10 cellular contexts compared by ENCODE assay signal in the genomic region with DNA sequence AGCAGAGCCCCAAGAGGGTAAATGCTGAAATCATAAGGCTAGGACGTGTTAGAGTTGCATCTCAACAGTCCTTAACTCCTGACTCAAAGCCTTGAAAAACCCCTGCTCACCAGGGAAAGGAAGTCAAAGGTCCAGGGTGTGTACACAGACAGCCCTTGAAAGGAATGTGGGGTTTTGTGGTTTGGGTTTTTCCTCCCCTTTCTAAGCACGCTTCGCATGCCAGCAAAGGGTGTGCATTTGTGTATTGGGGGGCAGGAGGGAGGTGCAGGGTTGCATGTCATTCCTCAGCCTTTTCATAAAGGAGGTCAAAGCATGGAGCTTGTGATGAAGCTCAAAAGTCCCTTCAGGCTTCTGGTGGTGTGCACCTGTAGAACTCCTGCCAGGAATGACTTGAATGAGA. TPM values are rescaled to one million over a fixed set of nuclear protein-coding genes. Genes with fewer than 3 reads are reported as not detected.
DNase-seq lines count a peak whose midpoint lies in the region; ATAC-seq, FAIRE-seq and TF ChIP-seq lines count a peak whose summit lies in the region.
"Had no signal": no experiment of that assay in that cellular context is flagged by ENCODE, and none has a peak within 500 bp of the region (broad histone marks: within the 10 kb centered on the region; RNA-seq: fewer than 3 reads in every experiment).

No MANE protein-coding gene starts in this region.

- intact Hi-C loops in GM12878 (cut with micrococcal nuclease; ENCODE audit: unreplicated experiment): loop anchor here (10.0 kb wide), 1 partner anchor 550 kb away; no protein-coding TSS in a partner anchor
- intact Hi-C loops in naive thymus-derived CD4-positive, alpha-beta T cell (cut with micrococcal nuclease): loop anchor here in 1 of 2 donors (5.0 kb wide), 1 partner anchor 1078 kb away; no protein-coding TSS in a partner anchor

- peak overlapping the region in 6 of 10 donors; percentile 36 to 75 (median 59) for H3K4me3 Mint-ChIP-seq in naive thymus-derived CD4-positive, alpha-beta T cell
- no peak overlapping the region for H3K4me3 Mint-ChIP-seq in stimulated activated effector memory CD8-positive, alpha-beta T cell treated with anti-CD3 and anti-CD28 coated beads, Interleukin-12 subunit alpha, Interleukin-12 subunit beta, amount 100 ng/mL, for 72 hours
- H3K4me3 Mint-ChIP-seq: brain had no signal

- TF ChIP-seq EP300 in Ishikawa (IDR thresholded peaks at IDR 0.05; ENCODE audit: borderline replicate concordance): no peak
- no peak for TF ChIP-seq EP300 in GM12878 (IDR thresholded peaks at IDR 0.05; ENCODE audit: borderline replicate concordance in 1 of 2, control insufficient read depth in 1 of 2, low read depth in 2 of 2, low read length in 2 of 2)

- TF ChIP-seq RAD21 in Ishikawa (IDR thresholded peaks at IDR 0.05; ENCODE audit: low read depth) (no peak), GM12878 (IDR thresholded peaks at IDR 0.05; ENCODE audit: insufficient read depth, low read depth, low read length) (no peak)

- H2AFZ ChIP-seq in GM12878 (ENCODE audit: control insufficient read depth, low read depth, low read length): peak overlapping the region; percentile 12; the same call in 1 of the 2 replicates

- peaks cover 5% of the 10 kb centered on the region; the same call in 1 of the 2 replicates for H3K4me1 ChIP-seq in GM12878 (ENCODE audit: control insufficient read depth, insufficient read depth, low read length)
- H3K4me1 ChIP-seq in naive thymus-derived CD4-positive, alpha-beta T cell (ENCODE audit: control insufficient read depth in 2 of 2, insufficient read depth in 2 of 2, low read length in 2 of 2): peaks cover 10 to 18% of the 10 kb centered on the region in 2 donors

- CTCF ChIA-PET in GM12878 (lab: Yijun Ruan, JAX): interaction anchor here (0.8 to 4.4 kb wide), 8 partner anchors 9 to 245 kb away, joined by 3 to 33 read pairs (median 4); no protein-coding TSS in a partner anchor
- CTCF ChIA-PET in naive thymus-derived CD4-positive, alpha-beta T cell (lab: Charles Lee): interaction anchor here (0.9 to 1.1 kb wide), 2 partner anchors 8 to 12 kb away, joined by 3 to 5 read pairs; no protein-coding TSS in a partner anchor

- in situ Hi-C loops in GM12878 (cut with MboI): no loop called here

- 0% methylated on average over 3 of the region's 3 CpGs for WGBS in GM12878 (ENCODE audit: insufficient coverage, insufficient replicate concordance, low lambda C conversion rate, missing lambda C conversion rate)

- no peak overlapping the region for H3K27ac ChIP-seq in GM12878 (ENCODE audit: control insufficient read depth, insufficient read depth)
- no peak overlapping the region for H3K27ac ChIP-seq in naive thymus-derived CD4-positive, alpha-beta T cell (ENCODE audit: low read depth, low read length)

- TF ChIP-seq POLR2A in GM12878 (IDR thresholded peaks at IDR 0.05; ENCODE audit: low read depth, low read length): no peak

- H3K79me2 ChIP-seq in GM12878 (ENCODE audit: control insufficient read depth, insufficient read depth, low read length): no peaks in the 10 kb centered on the region

- no peaks in the 10 kb centered on the region for H4K20me1 ChIP-seq in GM12878 (ENCODE audit: control insufficient read depth, insufficient read depth)

- H3K36me3 Mint-ChIP-seq in naive thymus-derived CD4-positive, alpha-beta T cell: peaks cover 0 to 7% (median 0%) of the 10 kb centered on the region in 5 donors
- no peaks in the 10 kb centered on the region for H3K36me3 Mint-ChIP-seq in stimulated activated effector memory CD8-positive, alpha-beta T cell treated with anti-CD3 and anti-CD28 coated beads, Interleukin-12 subunit alpha, Interleukin-12 subunit beta, amount 100 ng/mL, for 72 hours
- H3K36me3 Mint-ChIP-seq: brain had no signal

- no peak for ATAC-seq in GM12878
- peak; percentile 44 for ATAC-seq in naive thymus-derived CD4-positive, alpha-beta T cell
- no peak for ATAC-seq in stimulated activated effector memory CD8-positive, alpha-beta T cell treated with anti-CD3 and anti-CD28 coated beads, Interleukin-12 subunit alpha, Interleukin-12 subunit beta, amount 100 ng/mL, for 72 hours

- peaks cover 0 to 4% (median 0%) of the 10 kb centered on the region in 11 donors for H3K9me3 Mint-ChIP-seq in naive thymus-derived CD4-positive, alpha-beta T cell
- no peaks in the 10 kb centered on the region for H3K9me3 Mint-ChIP-seq in stimulated activated effector memory CD8-positive, alpha-beta T cell treated with anti-CD3 and anti-CD28 coated beads, Interleukin-12 subunit alpha, Interleukin-12 subunit beta, amount 100 ng/mL, for 72 hours
- H3K9me3 Mint-ChIP-seq: brain had no signal

- H3K9ac ChIP-seq in GM12878 (ENCODE audit: control insufficient read depth, insufficient read depth, low read length): no peak overlapping the region

- no TSS peak for BruUV-seq in GM12878 (replicated peaks; lab: Mats Ljungman, UMichigan)

- no peak for TF ChIP-seq CTCF in GM12878 (IDR thresholded peaks at IDR 0.05 in 2 of 3, conservative IDR thresholded peaks at IDR 0.05 in 1 of 3; ENCODE audit: control insufficient read depth in 2 of 3, extremely low read depth in 1 of 3, insufficient read depth in 1 of 3, low read depth in 3 of 3, low read length in 3 of 3)

- DNase-seq in EH (ENCODE audit: low read depth) (peak; percentile 87), GM12878 (ENCODE audit: low read depth, low spot score) (no peak), DMS 273 treated with DMSO at 0.1 percent for 48 hours (lab: John Stamatoyannopoulos, UW) (no peak)
- peak in 4 of 9 donors; percentile 7 to 28 (median 12) for DNase-seq in naive thymus-derived CD4-positive, alpha-beta T cell
- no peak for DNase-seq in stimulated activated CD4-positive, alpha-beta T cell treated with anti-CD3 and anti-CD28 coated beads, Interleukin-2, amount 100 ng/mL, for 48 hours
- DNase-seq in stimulated activated effector memory CD8-positive, alpha-beta T cell treated with anti-CD3 and anti-CD28 coated beads, Interleukin-12 subunit alpha, Interleukin-12 subunit beta, amount 100 ng/mL, for 72 hours (ENCODE audit: low spot score in 2 of 2): no peak
- DNase-seq: activated CD8-positive, alpha-beta memory T cell treated with anti-CD3 and anti-CD28 coated beads for 24 hours; NCI-H1694 treated with DMSO at 0.1 percent for 48 hours had no signal

- FAIRE-seq in GM12878 (lab: Jason Lieb, UNC): no peak

- H3K4me2 ChIP-seq in GM12878 (ENCODE audit: control insufficient read depth, insufficient read depth): peak overlapping the region; percentile 9; the same call in 1 of the 2 replicates

- H3K27me3 ChIP-seq in GM12878 (replicated peaks in 1 of 2; ENCODE audit: control insufficient read depth in 2 of 2, insufficient read depth in 2 of 2, low read length in 1 of 2): peaks cover 0 to 2% of the 10 kb centered on the region in 2 experiments; a peak in 2 of 4 replicates
- no peaks in the 10 kb centered on the region for H3K27me3 ChIP-seq in naive thymus-derived CD4-positive, alpha-beta T cell (ENCODE audit: control insufficient read depth in 2 of 2, insufficient read depth in 2 of 2, low read length in 2 of 2)

- peaks cover 10 to 41% (median 22%) of the 10 kb centered on the region in 7 donors for H3K4me1 Mint-ChIP-seq in naive thymus-derived CD4-positive, alpha-beta T cell
- H3K4me1 Mint-ChIP-seq in stimulated activated effector memory CD8-positive, alpha-beta T cell treated with anti-CD3 and anti-CD28 coated beads, Interleukin-12 subunit alpha, Interleukin-12 subunit beta, amount 100 ng/mL, for 72 hours: peaks cover 17% of the 10 kb centered on the region

- no peak overlapping the region for H3K4me3 ChIP-seq in GM12878
- no peak overlapping the region for H3K4me3 ChIP-seq in naive thymus-derived CD4-positive, alpha-beta T cell (ENCODE audit: low read length)

- H3K36me3 ChIP-seq in GM12878 (ENCODE audit: control insufficient read depth in 2 of 2, insufficient read depth in 2 of 2, low read length in 1 of 2): no peaks in the 10 kb centered on the region
- H3K36me3 ChIP-seq in naive thymus-derived CD4-positive, alpha-beta T cell (ENCODE audit: control insufficient read depth in 2 of 3, insufficient read depth in 3 of 3, low read length in 3 of 3): no peaks in the 10 kb centered on the region

- peak overlapping the region in 1 of 9 donors; percentile 72 for H3K27ac Mint-ChIP-seq in naive thymus-derived CD4-positive, alpha-beta T cell
- H3K27ac Mint-ChIP-seq in stimulated activated effector memory CD8-positive, alpha-beta T cell treated with anti-CD3 and anti-CD28 coated beads, Interleukin-12 subunit alpha, Interleukin-12 subunit beta, amount 100 ng/mL, for 72 hours: no peak overlapping the region
- H3K27ac Mint-ChIP-seq: brain had no signal

- RAD21 ChIA-PET in GM12878 (lab: Charles Lee; ENCODE audit: unreplicated experiment): interaction anchor here (0.5 kb wide), 1 partner anchor 17 kb away, joined by 3 read pairs; no protein-coding TSS in a partner anchor

- POLR2A ChIA-PET in GM12878 (lab: Charles Lee): no interaction called here
- POLR2A ChIA-PET in naive thymus-derived CD4-positive, alpha-beta T cell (lab: Charles Lee): interaction anchor here (1.2 to 1.5 kb wide), 2 partner anchors 207 to 209 kb away, joined by 4 to 7 read pairs; a partner anchor contains a TSS

- H3K27me3 Mint-ChIP-seq in naive thymus-derived CD4-positive, alpha-beta T cell: peaks cover 0 to 24% (median 10%) of the 10 kb centered on the region in 5 donors

- H3K9me3 ChIP-seq in GM12878 (replicated peaks; ENCODE audit: control insufficient read depth, insufficient read depth, low read length): no peaks in the 10 kb centered on the region
- no peaks in the 10 kb centered on the region for H3K9me3 ChIP-seq in naive thymus-derived CD4-positive, alpha-beta T cell (ENCODE audit: control insufficient read depth in 2 of 3, low read length in 3 of 3)

- SMC1A ChIA-PET in GM12878 (lab: Charles Lee; ENCODE audit: uncharacterized antibody, unreplicated experiment): interaction anchor here (1.2 to 2.1 kb wide), 3 partner anchors 9 to 208 kb away, joined by 5 read pairs; a partner anchor contains a TSS

RNA-seq across cellular contexts. Expression of a gene that starts 17.3 kb away (rescaled TPM):
- 25.9 and 29.7 TPM in 2 replicates for total RNA-seq in GM12878 (2013; cell fraction: nucleolus; rRNA removed)
- total RNA-seq in GM12878 (2014; rRNA removed): 10.4 and 11.7 TPM in 2 replicates
- total RNA-seq in GM12878 (2014; rRNA removed; fragmentation: Illumina TruSeq; extraction: Trizol): 15.5 and 17.3 TPM in 2 replicates
- total RNA-seq in GM12878 (2021): 10.4 and 10.8 TPM in 2 replicates
- polyA plus RNA-seq in GM12878 (2011; ENCODE audit: low read depth): 12.7 TPM
- polyA plus RNA-seq in GM12878 (2011; rRNA removed): 6.2 and 11.6 TPM in 2 replicates
- polyA plus RNA-seq in GM12878 (2011; cell fraction: cytosol; rRNA removed): 1.3 and 1.7 TPM in 2 replicates
- polyA plus RNA-seq in GM12878 (2011; cell fraction: nucleus; rRNA removed): 4.2 and 5.8 TPM in 2 replicates
- polyA plus RNA-seq in GM12878 (2012): 12.0 and 15.5 TPM in 2 replicates
- polyA plus RNA-seq in GM12878 (2014; fragmentation: Illumina TruSeq; extraction: Trizol): 14.6 and 15.7 TPM in 2 replicates
- polyA plus RNA-seq in GM12878 (2014; fragmentation: Nextera tagmentation; extraction: Ambion mirVana): 10 to 100 TPM in 1 of 2 experiments, 1 to 10 TPM in 1; 7.1 to 11.2 TPM
- polyA plus RNA-seq in GM12878 (2014; rRNA removed): 13.4 and 16.9 TPM in 2 replicates
- 10 to 100 TPM; 18.9 to 19.9 TPM for polyA plus RNA-seq in GM12878 (2016; fragmentation: Nextera tagmentation; extraction: Ambion mirVana)
- 1.6 and 4.1 TPM in 2 replicates for polyA minus RNA-seq in GM12878 (2011; rRNA and poly(A)+ RNA removed)
- polyA minus RNA-seq in GM12878 (2011; cell fraction: cytosol; rRNA and poly(A)+ RNA removed): 0.94 and 2.3 TPM in 2 replicates
- 4.6 and 8.0 TPM in 2 replicates for polyA minus RNA-seq in GM12878 (2011; cell fraction: nucleus; rRNA and poly(A)+ RNA removed)
- 10 to 100 TPM; 16.7 to 30.3 (median 23.2) TPM for total RNA-seq in naive thymus-derived CD4-positive, alpha-beta T cell
- polyA plus RNA-seq in naive thymus-derived CD4-positive, alpha-beta T cell: 10 to 100 TPM; 32.4 to 38.9 TPM
